ENCODE assay signal across 1 cellular context in the genomic region with DNA sequence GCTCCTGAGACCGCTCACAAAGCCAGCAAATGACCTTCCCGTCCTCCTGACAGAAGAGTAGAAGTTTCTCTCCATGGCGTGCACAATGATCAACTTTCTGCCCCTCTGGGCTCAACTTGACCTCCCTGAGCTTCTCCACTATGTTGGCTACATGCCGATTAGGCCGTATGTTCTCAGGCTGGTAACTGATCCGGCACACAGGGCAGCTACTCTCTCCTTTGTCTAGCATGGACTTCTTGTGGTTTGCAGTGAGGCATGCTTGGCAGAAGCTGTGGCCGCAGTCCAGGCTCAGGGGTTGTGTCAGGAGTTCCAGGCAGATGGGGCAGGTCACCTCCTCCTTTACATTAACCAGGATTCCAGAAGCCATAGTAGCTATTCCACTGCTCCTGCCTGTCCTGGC.
TF ChIP-seq lines count a peak whose summit lies in the region.

No MANE protein-coding gene starts in this region.

TF ChIP-seq in SK-N-SH treated with all-trans-retinoic acid at 6 μM for 48 hours, 23 proteins besides CTCF, POLR2A, EP300 and RAD21 (continued from another document):
- TF ChIP-seq ZNF565 (CRISPR knock-in tag; conservative IDR thresholded peaks at IDR 0.05; ENCODE audit: low read depth) (no peak), ZC3H10 (CRISPR knock-in tag; IDR thresholded peaks at IDR 0.05) (no peak), SNAI2 (CRISPR knock-in tag; IDR thresholded peaks at IDR 0.05) (no peak), OSR1 (CRISPR knock-in tag; IDR thresholded peaks at IDR 0.05) (no peak), TCF4 (CRISPR knock-in tag; IDR thresholded peaks at IDR 0.05; ENCODE audit: borderline replicate concordance) (no peak), ZNF8 (CRISPR knock-in tag; IDR thresholded peaks at IDR 0.05) (no peak)
- TF ChIP-seq, protein P1, sequence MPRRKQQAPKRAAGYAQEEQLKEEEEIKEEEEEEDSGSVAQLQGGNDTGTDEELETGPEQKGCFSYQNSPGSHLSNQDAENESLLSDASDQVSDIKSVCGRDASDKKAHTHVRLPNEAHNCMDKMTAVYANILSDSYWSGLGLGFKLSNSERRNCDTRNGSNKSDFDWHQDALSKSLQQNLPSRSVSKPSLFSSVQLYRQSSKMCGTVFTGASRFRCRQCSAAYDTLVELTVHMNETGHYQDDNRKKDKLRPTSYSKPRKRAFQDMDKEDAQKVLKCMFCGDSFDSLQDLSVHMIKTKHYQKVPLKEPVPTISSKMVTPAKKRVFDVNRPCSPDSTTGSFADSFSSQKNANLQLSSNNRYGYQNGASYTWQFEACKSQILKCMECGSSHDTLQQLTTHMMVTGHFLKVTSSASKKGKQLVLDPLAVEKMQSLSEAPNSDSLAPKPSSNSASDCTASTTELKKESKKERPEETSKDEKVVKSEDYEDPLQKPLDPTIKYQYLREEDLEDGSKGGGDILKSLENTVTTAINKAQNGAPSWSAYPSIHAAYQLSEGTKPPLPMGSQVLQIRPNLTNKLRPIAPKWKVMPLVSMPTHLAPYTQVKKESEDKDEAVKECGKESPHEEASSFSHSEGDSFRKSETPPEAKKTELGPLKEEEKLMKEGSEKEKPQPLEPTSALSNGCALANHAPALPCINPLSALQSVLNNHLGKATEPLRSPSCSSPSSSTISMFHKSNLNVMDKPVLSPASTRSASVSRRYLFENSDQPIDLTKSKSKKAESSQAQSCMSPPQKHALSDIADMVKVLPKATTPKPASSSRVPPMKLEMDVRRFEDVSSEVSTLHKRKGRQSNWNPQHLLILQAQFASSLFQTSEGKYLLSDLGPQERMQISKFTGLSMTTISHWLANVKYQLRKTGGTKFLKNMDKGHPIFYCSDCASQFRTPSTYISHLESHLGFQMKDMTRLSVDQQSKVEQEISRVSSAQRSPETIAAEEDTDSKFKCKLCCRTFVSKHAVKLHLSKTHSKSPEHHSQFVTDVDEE (CRISPR knock-in tag; IDR thresholded peaks at IDR 0.05) = no peak
TF ChIP-seq in SK-N-SH treated with all-trans-retinoic acid at 6 μM for 48 hours: peak in this region for 0.
